In genomic region chr22:23989583-23990244, GRCh38 we compare ENCODE assay signal across 13 cellular contexts. TPM values are rescaled to one million over a fixed set of nuclear protein-coding genes. Genes with fewer than 3 reads are reported as not detected.
DNase-seq lines count a peak whose midpoint lies in the region; ATAC-seq and TF ChIP-seq lines count a peak whose summit lies in the region.
"Not testable (repeated sequence)": the region's sequence is repeated elsewhere in the genome, so short reads cannot be mapped to it uniquely, and the experiment has no call there.
"Had no signal": no experiment of that assay in that cellular context is flagged by ENCODE, and none has a peak within 500 bp of the region (broad histone marks: within the 10 kb centered on the region; RNA-seq: fewer than 3 reads in every experiment).

No MANE protein-coding gene starts in this region.

- H3F3A ChIP-seq in GM23338 (replicated peaks; ENCODE audit: low read depth) = not testable (repeated sequence)

- H3K4me1 ChIP-seq in GM23338 (ENCODE audit: insufficient read depth); upper lobe of right lung: not testable (repeated sequence)

- intact Hi-C loops in dendritic cell treated with granulocyte-macrophage colony-stimulating factor and Interleukin-4, amounts not matched to agents 40 ng/mL and 50 ng/mL, for 4 days (cut with micrococcal nuclease) = loop anchor here (10.0 kb wide), 1 partner anchor 185 kb away; no protein-coding TSS in a partner anchor
- intact Hi-C loops in upper lobe of right lung (cut with DNase I) = not testable (repeated sequence)

- not testable (repeated sequence) for H3K4me3 ChIP-seq in GM23338, upper lobe of right lung

- not testable (repeated sequence) for H3K9me3 ChIP-seq in upper lobe of right lung

- H3K27ac Mint-ChIP-seq in GM23338; activated naive CD8-positive, alpha-beta T cell treated with anti-CD3 and anti-CD28 coated beads, Interleukin-2, amount 50 U/mL, for 24 hours: not testable (repeated sequence)
- H3K27ac Mint-ChIP-seq in dendritic cell treated with granulocyte-macrophage colony-stimulating factor and Interleukin-4, amounts not matched to agents 40 ng/mL and 50 ng/mL, for 4 days = peak overlapping the region; percentile 63

- peak; percentile 6 for DNase-seq in GM23338 (ENCODE audit: low spot score)
- DNase-seq in M059J (ENCODE audit: low read depth) = peak; percentile 30
- DNase-seq in activated CD4-positive, alpha-beta T cell treated with anti-CD3 and anti-CD28 coated beads for 48 hours = peak; percentile 1
- not testable (repeated sequence) for DNase-seq in activated naive CD8-positive, alpha-beta T cell treated with anti-CD3 and anti-CD28 coated beads, Interleukin-2, amount 50 U/mL, for 24 hours; omental fat pad (ENCODE audit: low spot score); upper lobe of right lung
- peak; percentile 61 for DNase-seq in iris pigment epithelial cell (ENCODE audit: low read depth)

- not testable (repeated sequence) for TF ChIP-seq CTCF in GM23338 (conservative IDR thresholded peaks at IDR 0.05; ENCODE audit: low read depth in 2 of 2); omental fat pad (IDR thresholded peaks at IDR 0.05); upper lobe of right lung (IDR thresholded peaks at IDR 0.05)

- H3K27me3 ChIP-seq in GM23338 (ENCODE audit: insufficient read depth); upper lobe of right lung: not testable (repeated sequence)

- H2AFZ ChIP-seq in GM23338 = not testable (repeated sequence)

- not testable (repeated sequence) for H3K4me3 Mint-ChIP-seq in GM23338; activated naive CD8-positive, alpha-beta T cell treated with anti-CD3 and anti-CD28 coated beads, Interleukin-2, amount 50 U/mL, for 24 hours; dendritic cell treated with granulocyte-macrophage colony-stimulating factor and Interleukin-4, amounts not matched to agents 40 ng/mL and 50 ng/mL, for 4 days

- peaks cover 20% of the 10 kb centered on the region for H3K4me1 Mint-ChIP-seq in GM23338
- not testable (repeated sequence) for H3K4me1 Mint-ChIP-seq in activated naive CD8-positive, alpha-beta T cell treated with anti-CD3 and anti-CD28 coated beads, Interleukin-2, amount 50 U/mL, for 24 hours
- H3K4me1 Mint-ChIP-seq in dendritic cell treated with granulocyte-macrophage colony-stimulating factor and Interleukin-4, amounts not matched to agents 40 ng/mL and 50 ng/mL, for 4 days (ENCODE audit: low read depth) = peaks cover 15% of the 10 kb centered on the region

- H3K27ac ChIP-seq in GM23338 (ENCODE audit: low read depth); upper lobe of right lung: not testable (repeated sequence)

- not testable (repeated sequence) for H3K36me3 Mint-ChIP-seq in GM23338 (ENCODE audit: low read depth); activated naive CD8-positive, alpha-beta T cell treated with anti-CD3 and anti-CD28 coated beads, Interleukin-2, amount 50 U/mL, for 24 hours (ENCODE audit: low read depth); dendritic cell treated with granulocyte-macrophage colony-stimulating factor and Interleukin-4, amounts not matched to agents 40 ng/mL and 50 ng/mL, for 4 days (ENCODE audit: low read depth)

- H4K20me1 ChIP-seq in GM23338 (replicated peaks; ENCODE audit: insufficient read depth) = not testable (repeated sequence)

- H3K27me3 Mint-ChIP-seq in GM23338 (ENCODE audit: insufficient read depth, low read depth, poor library complexity); activated naive CD8-positive, alpha-beta T cell treated with anti-CD3 and anti-CD28 coated beads, Interleukin-2, amount 50 U/mL, for 24 hours; dendritic cell treated with granulocyte-macrophage colony-stimulating factor and Interleukin-4, amounts not matched to agents 40 ng/mL and 50 ng/mL, for 4 days: not testable (repeated sequence)

- H3K79me2 ChIP-seq in GM23338 (replicated peaks; ENCODE audit: insufficient read depth) = not testable (repeated sequence)

- ATAC-seq in GM23338 (peak; percentile 74), omental fat pad (ENCODE audit: low FRiP score) (peak; percentile 83), upper lobe of right lung (peak; percentile 65)
- ATAC-seq in activated naive CD8-positive, alpha-beta T cell treated with anti-CD3 and anti-CD28 coated beads, Interleukin-2, amount 50 U/mL, for 24 hours = peak; percentile 52

- H3K36me3 ChIP-seq in GM23338 (ENCODE audit: insufficient read depth); upper lobe of right lung: not testable (repeated sequence)

- not testable (repeated sequence) for H3K9me2 ChIP-seq in GM23338 (ENCODE audit: insufficient read depth)

- H3K4me2 ChIP-seq in GM23338 = not testable (repeated sequence)

- not testable (repeated sequence) for H3K9me3 Mint-ChIP-seq in GM23338; activated naive CD8-positive, alpha-beta T cell treated with anti-CD3 and anti-CD28 coated beads, Interleukin-2, amount 50 U/mL, for 24 hours; dendritic cell treated with granulocyte-macrophage colony-stimulating factor and Interleukin-4, amounts not matched to agents 40 ng/mL and 50 ng/mL, for 4 days

RNA-seq across cellular contexts. Expression of gene GSTT2, which starts 9.8 kb away (rescaled TPM):
- not detected in 2 replicates for total RNA-seq in GM23338 (2014; rRNA removed; shearing (Covaris generic))
- polyA plus RNA-seq in GM23338 (2016; fragmentation: Nextera tagmentation; extraction: Ambion mirVana) = 0.44 and 1.3 TPM in 2 replicates
- 0.99 and 1.3 TPM in 2 replicates for total RNA-seq in M059J (2014; rRNA removed; shearing (Covaris generic))
- total RNA-seq in omental fat pad (not detected), upper lobe of right lung (1.1 TPM)
- total RNA-seq: CD4-positive, alpha-beta memory T cell; Daoy; MCF 10A had no signal
- polyA plus RNA-seq: CD4-positive, alpha-beta memory T cell had no signal

RNA-seq across cellular contexts. Expression of gene DDT, which starts 15.5 kb away (rescaled TPM):
- total RNA-seq in GM23338 (2014; rRNA removed; shearing (Covaris generic)) = 124 and 150 TPM in 2 replicates
- polyA plus RNA-seq in GM23338 (2016; fragmentation: Nextera tagmentation; extraction: Ambion mirVana) = 216 and 232 TPM in 2 replicates
- 133 and 197 TPM in 2 replicates for total RNA-seq in M059J (2014; rRNA removed; shearing (Covaris generic))
- 100 to 1,000 TPM; 107 to 168 (median 143) TPM for total RNA-seq in omental fat pad
- 88.7 TPM for total RNA-seq in upper lobe of right lung

RNA-seq across cellular contexts. Expression of gene GSTT4, which starts 15.5 kb away (rescaled TPM):
- total RNA-seq in GM23338 (2014; rRNA removed; shearing (Covaris generic)) = not detected in 2 replicates
- polyA plus RNA-seq in GM23338 (2016; fragmentation: Nextera tagmentation; extraction: Ambion mirVana) = not detected in 2 replicates
- total RNA-seq in M059J (2014; rRNA removed; shearing (Covaris generic)) = not detected in 2 replicates
- total RNA-seq in omental fat pad (not detected), upper lobe of right lung (not detected)
- total RNA-seq: CD4-positive, alpha-beta memory T cell; Daoy; H1; MCF 10A had no signal
- polyA plus RNA-seq: A549; CD4-positive, alpha-beta memory T cell had no signal

RNA-seq across cellular contexts. Expression of gene CABIN1, which starts 21.4 kb away (rescaled TPM):
- total RNA-seq in GM23338 (2014; rRNA removed; shearing (Covaris generic)) = 61.2 and 65.3 TPM in 2 replicates
- 27.4 and 28.2 TPM in 2 replicates for polyA plus RNA-seq in GM23338 (2016; fragmentation: Nextera tagmentation; extraction: Ambion mirVana)
- total RNA-seq in M059J (2014; rRNA removed; shearing (Covaris generic)) = 13.1 and 24.1 TPM in 2 replicates
- total RNA-seq in omental fat pad (10 to 100 TPM; 27.0 to 56.9 (median 29.2) TPM), upper lobe of right lung (92.0 TPM)

RNA-seq across cellular contexts. Expression of gene DDTL, which starts 23.0 kb away (rescaled TPM):
- 1.5 and 2.1 TPM in 2 replicates for total RNA-seq in GM23338 (2014; rRNA removed; shearing (Covaris generic))
- polyA plus RNA-seq in GM23338 (2016; fragmentation: Nextera tagmentation; extraction: Ambion mirVana) = 3.3 and 3.7 TPM in 2 replicates
- 3.7 and 4.1 TPM in 2 replicates for total RNA-seq in M059J (2014; rRNA removed; shearing (Covaris generic))
- total RNA-seq in omental fat pad = 1 to 10 TPM in 1 of 4 donors, under 1 TPM in 1, not detected in 2; 0.84 to 1.1 TPM
- total RNA-seq in upper lobe of right lung = 2.5 TPM
